In genomic region chr5:135034963-135035677, GRCh38 we compare ENCODE assay signal across 1 cellular context.
TF ChIP-seq lines count a peak whose summit lies in the region.

No MANE protein-coding gene starts in this region.

TF ChIP-seq in HEK293, 187 proteins besides CTCF, POLR2A, EP300 and RAD21 (continued from another document):
- TF ChIP-seq ZNF658 (tag by site-specific recombination; IDR thresholded peaks at IDR 0.05) (no peak), ZNF626 (tag by site-specific recombination; IDR thresholded peaks at IDR 0.05) (no peak), ZBTB8A (tag by site-specific recombination; IDR thresholded peaks at IDR 0.05) (no peak), ZFHX2 (tag by site-specific recombination; conservative IDR thresholded peaks at IDR 0.05) (0 out of 2 replicates have a peak, but pooled peaks have one; percentile 27), ZFP41 (tag by site-specific recombination; IDR thresholded peaks at IDR 0.05; ENCODE audit: borderline replicate concordance) (no peak)
TF ChIP-seq in HEK293: peak in this region for 5.
